8 cellular contexts compared by ENCODE assay signal in genomic region chr15:70854669-70854976, GRCh38. TPM values are rescaled to one million over a fixed set of nuclear protein-coding genes. Genes with fewer than 3 reads are reported as not detected.
DNase-seq lines count a peak whose midpoint lies in the region; ATAC-seq and TF ChIP-seq lines count a peak whose summit lies in the region.

No MANE protein-coding gene starts in this region.

- H3K27ac ChIP-seq in aorta (ENCODE audit: low read depth in 1 of 2, low read length in 2 of 2) = peak overlapping the region; percentile 82 to 83

- no peaks in the 10 kb centered on the region for H3K9me3 ChIP-seq in aorta (ENCODE audit: control insufficient read depth, low read length)

- no peaks in the 10 kb centered on the region for H3K4me1 ChIP-seq in aorta (ENCODE audit: control insufficient read depth in 1 of 2, insufficient read depth in 2 of 2, low read length in 2 of 2)

- in situ Hi-C loops in KBM-7 (cut with MboI; ENCODE audit: low pct_unique_long_range_greater_than_20kb, low sequenced_read_pairs) = no loop called here

- 26 to 34% methylated on average over 4 of the region's 4 CpGs for WGBS in aorta, 2 donors

- H3K4me3 ChIP-seq in AG09309 (ENCODE audit: control insufficient read depth, low read depth, low read length) = peak overlapping the region; percentile 83
- peak overlapping the region; percentile 54 for H3K4me3 ChIP-seq in Jurkat, Clone E6-1 (ENCODE audit: low read length)
- peak overlapping the region; percentile 72 to 73 for H3K4me3 ChIP-seq in aorta (ENCODE audit: low read length in 2 of 2)

- no peak for ATAC-seq in aorta (ENCODE audit: low FRiP score)
- no peak for ATAC-seq in HG03520 (IDR thresholded peaks at IDR 0.05; ENCODE audit: unreplicated experiment)

- intact Hi-C loops in aorta (cut with DNase I) = no loop called here

- H3K36me3 ChIP-seq in aorta (ENCODE audit: control insufficient read depth in 1 of 2, insufficient read depth in 2 of 2, low read length in 1 of 2) = peaks cover 0 to 2% of the 10 kb centered on the region in 2 donors

- DNase-seq in AG09309 (ENCODE audit: low read depth) = no peak
- no peak for DNase-seq in Jurkat, Clone E6-1 (ENCODE audit: low read depth, low spot score)
- DNase-seq in cerebellar cortex (ENCODE audit: low spot score) = peak; percentile 61
- DNase-seq in medulla oblongata (ENCODE audit: extremely low spot score) = peak; percentile 74
- no peak for DNase-seq in aorta
- no peak for DNase-seq in KBM-7
- no peak for DNase-seq in GM03348 (ENCODE audit: low spot score)

- H3K27me3 ChIP-seq in aorta (ENCODE audit: control insufficient read depth in 1 of 2, insufficient read depth in 2 of 2, low read length in 1 of 2) = no peaks in the 10 kb centered on the region

- TF ChIP-seq CTCF in AG09309 (IDR thresholded peaks at IDR 0.05; ENCODE audit: control insufficient read depth, insufficient read depth, low read depth, low read length, missing control alignments) = peak; percentile 5

RNA-seq across cellular contexts. Expression of gene LARP6, which starts 0.7 kb away (rescaled TPM):
- polyA plus RNA-seq in Jurkat, Clone E6-1 (2012; ENCODE audit: insufficient read depth, insufficient read length) = 14.6 TPM
- total RNA-seq in aorta = 10 to 100 TPM; 42.2 to 49.7 TPM
- polyA plus RNA-seq in aorta = 10 to 100 TPM; 31.2 to 73.3 TPM

RNA-seq across cellular contexts. Expression of gene THAP10, which starts 37.6 kb away (rescaled TPM):
- not detected for polyA plus RNA-seq in Jurkat, Clone E6-1 (2012; ENCODE audit: insufficient read depth, insufficient read length)
- total RNA-seq in aorta = 1 to 10 TPM in 1 of 2 donors, under 1 TPM in 1; 0.90 to 1.7 TPM
- 10 to 100 TPM in 1 of 2 donors, 1 to 10 TPM in 1; 1.2 to 14.5 TPM for polyA plus RNA-seq in aorta

RNA-seq across cellular contexts. Expression of gene LRRC49, which starts 38.0 kb away (rescaled TPM):
- polyA plus RNA-seq in Jurkat, Clone E6-1 (2012; ENCODE audit: insufficient read depth, insufficient read length) = not detected
- total RNA-seq in aorta = 10 to 100 TPM; 11.0 to 15.2 TPM
- 10 to 100 TPM; 11.9 to 12.1 TPM for polyA plus RNA-seq in aorta

Comparison
In these comparisons a context has a peak if more than half of its experiments do, and no peak if none do; other contexts are left out.
1. DNase-seq: peak in cerebellar cortex (single experiment) and medulla oblongata (single experiment); none in AG09309 (single experiment), Jurkat, Clone E6-1 (single experiment), aorta (0 of 2), KBM-7 (single experiment) and GM03348 (single experiment).
2. Peak in every context shown above with its lines, with median percentiles within 50 percentile points of each other: H3K4me3 ChIP-seq.